In the genomic region with DNA sequence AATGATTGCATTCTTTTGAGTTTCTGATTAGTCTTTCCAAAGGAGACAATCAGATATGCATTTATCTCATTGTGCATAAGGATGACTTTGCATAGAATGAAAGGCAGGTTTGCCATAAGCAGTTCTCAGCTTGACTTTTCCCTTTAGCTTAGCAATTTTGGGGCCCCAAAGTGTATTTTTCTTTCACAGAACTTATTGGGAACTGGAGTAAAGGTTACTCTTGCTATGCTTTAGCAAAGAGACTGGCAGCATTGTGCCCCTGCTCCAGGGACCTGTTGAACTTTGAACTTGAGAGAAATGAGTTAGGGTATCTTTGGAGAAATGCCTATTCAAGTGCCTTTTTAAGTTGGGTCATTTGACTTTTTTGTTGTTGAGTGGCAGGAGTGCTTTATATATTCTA, we compare ENCODE assay signal across 38 cellular contexts. TPM values are rescaled to one million over a fixed set of nuclear protein-coding genes. Genes with fewer than 3 reads are reported as not detected.
"Had no signal": no experiment of that assay in that cellular context is flagged by ENCODE, and none has a peak within 500 bp of the region (broad histone marks: within the 10 kb centered on the region; RNA-seq: fewer than 3 reads in every experiment).

No MANE protein-coding gene starts in this region.

- H3K27me3 ChIP-seq: MG63 had no signal

- H3K36me3 ChIP-seq: MG63 had no signal

- DNase-seq: Karpas-422, Kasumi-1, MG63, MM.1S, MV-4-11, NCI-H1048, NCI-H1092, NCI-H1092 treated with DMSO at 0.1 percent for 48 hours, NCI-H1105, NCI-H1105 treated with DMSO at 0.1 percent for 48 hours, NCI-H1417, NCI-H1417 treated with DMSO at 0.1 percent for 48 hours, NCI-H1436, NCI-H1436 treated with DMSO at 0.1 percent for 48 hours, NCI-H146, NCI-H1694, NCI-H1694 treated with DMSO at 0.1 percent for 48 hours, NCI-H187, NCI-H187 treated with DMSO at 0.1 percent for 48 hours, NCI-H1930, NCI-H2029, NCI-H2029 treated with DMSO at 0.1 percent for 48 hours, NCI-H2081, NCI-H2081 treated with DMSO at 0.1 percent for 48 hours, NCI-H2107, NCI-H2171, NCI-H2171 treated with DMSO at 0.1 percent for 48 hours, NCI-H2227 treated with DMSO at 0.1 percent for 48 hours, NCI-H226, NCI-H345, NCI-H446, NCI-H446 treated with DMSO at 0.1 percent for 48 hours, NCI-H510A had no signal

- H3K4me3 ChIP-seq: MG63 had no signal

- H3K9me3 ChIP-seq: MG63 had no signal

- H3K9ac ChIP-seq: KMS-11 had no signal

- H3K27ac ChIP-seq: KMS-11 had no signal

- H3K4me2 ChIP-seq: KMS-11 had no signal

RNA-seq across cellular contexts. Expression of a gene that starts 17.0 kb away (rescaled TPM):
- total RNA-seq: LHCN-M2, M059J, MCF 10A had no signal

RNA-seq across cellular contexts. Expression of a gene that starts 33.6 kb away (rescaled TPM):
- total RNA-seq: NCI-H460 had no signal
